In genomic region chr10:128046934-128047251, GRCh38 we compare ENCODE assay signal across 1 cellular context.
TF ChIP-seq lines count a peak whose summit lies in the region.

No MANE protein-coding gene starts in this region.

TF ChIP-seq in GM23338, 12 proteins besides CTCF, POLR2A, EP300 and RAD21 (continued from another document):
- TF ChIP-seq ZNF462 (CRISPR knock-in tag; IDR thresholded peaks at IDR 0.05) (no peak), ZNF114 (CRISPR knock-in tag; IDR thresholded peaks at IDR 0.05) (no peak), ETS1 (IDR thresholded peaks at IDR 0.05) (no peak), REST (IDR thresholded peaks at IDR 0.05; ENCODE audit: unreplicated experiment) (no peak), NANOG (IDR thresholded peaks at IDR 0.05; ENCODE audit: borderline replicate concordance) (no peak), POLR2AphosphoS5 (IDR thresholded peaks at IDR 0.05; ENCODE audit: low read depth) (no peak), CREB1 (CRISPR knock-in tag; IDR thresholded peaks at IDR 0.05; ENCODE audit: low read depth) (no peak)
